Comparison of ENCODE assay signal across 8 cellular contexts in genomic region chr6:25014806-25015560, GRCh38.
DNase-seq lines count a peak whose midpoint lies in the region; ATAC-seq and TF ChIP-seq lines count a peak whose summit lies in the region.

No MANE protein-coding gene starts in this region.

- no peaks in the 10 kb centered on the region for H3K27me3 Mint-ChIP-seq in endodermal cell (ENCODE audit: insufficient read depth)

- TF ChIP-seq POLR2A in Peyer's patch (IDR thresholded peaks at IDR 0.05): no peak

- WGBS in endodermal cell (ENCODE audit: insufficient coverage in 1 of 2, insufficient read length in 1 of 2), 2 experiments: 82 to 92% methylated on average over 8 to 11 of the region's 11 CpGs

- TF ChIP-seq CTCF in Peyer's patch (IDR thresholded peaks at IDR 0.05): no peak
- TF ChIP-seq CTCF in endodermal cell (conservative IDR thresholded peaks at IDR 0.05): no peak

- H3K9me3 Mint-ChIP-seq in endodermal cell: no peaks in the 10 kb centered on the region

- H3K36me3 ChIP-seq in HAP-1 (replicated peaks): no peaks in the 10 kb centered on the region
- no peaks in the 10 kb centered on the region for H3K36me3 ChIP-seq in Peyer's patch
- no peaks in the 10 kb centered on the region for H3K36me3 ChIP-seq in endodermal cell (ENCODE audit: control insufficient read depth, insufficient read depth, low read length)

- H3K4me1 ChIP-seq in HAP-1 (peaks cover 6% of the 10 kb centered on the region; the same call in 1 of the 2 replicates), Peyer's patch (peaks cover 0 to 3% (median 0%) of the 10 kb centered on the region in 4 donors), endodermal cell (ENCODE audit: control insufficient read depth, insufficient read depth, low read length) (no peaks in the 10 kb centered on the region)

- H3K9me3 ChIP-seq in HAP-1 (no peaks in the 10 kb centered on the region), Peyer's patch (no peaks in the 10 kb centered on the region), endodermal cell (ENCODE audit: control insufficient read depth, low read length) (no peaks in the 10 kb centered on the region)

- peak overlapping the region in 3 of 4 donors; percentile 26 to 42 (median 35) for H3K27ac ChIP-seq in Peyer's patch
- H3K27ac ChIP-seq in endodermal cell (ENCODE audit: low read depth, low read length): peak overlapping the region; percentile 14

- no peak overlapping the region for H3K9ac ChIP-seq in endodermal cell (ENCODE audit: extremely low read depth, low read length, poor library complexity, severe bottlenecking)

- no peak overlapping the region for H3K27ac Mint-ChIP-seq in endodermal cell

- H3K36me3 Mint-ChIP-seq in endodermal cell (ENCODE audit: low read depth): no peaks in the 10 kb centered on the region

- H3K4me3 ChIP-seq in HAP-1: no peak overlapping the region
- H3K4me3 ChIP-seq in Peyer's patch: no peak overlapping the region
- no peak overlapping the region for H3K4me3 ChIP-seq in endodermal cell (ENCODE audit: low read length)

- peaks cover 22% of the 10 kb centered on the region for H3K4me1 Mint-ChIP-seq in endodermal cell

- no peak overlapping the region for H3K4me3 Mint-ChIP-seq in endodermal cell

- peak; percentile 36 to 37 for DNase-seq in HAP-1 (ENCODE audit: low spot score in 2 of 2)
- DNase-seq in Peyer's patch: no peak
- no peak for DNase-seq in endodermal cell
- peak; percentile 27 for DNase-seq in putamen (ENCODE audit: low spot score)
- DNase-seq in NK-92 treated with Interleukin-12 subunit alpha and Interleukin-12 subunit beta, amount 100 ng/mL, for 24 hours (lab: John Stamatoyannopoulos, UW): no peak
- DNase-seq in iPS-NIHi7 (ENCODE audit: extremely low spot score): no peak
- DNase-seq in ecto neural progenitor cell (ENCODE audit: low spot score): no peak

- no peak for ATAC-seq in GM18498 (IDR thresholded peaks at IDR 0.05; ENCODE audit: unreplicated experiment)

- H3K27me3 ChIP-seq in HAP-1 (ENCODE audit: low read depth): no peaks in the 10 kb centered on the region
- no peaks in the 10 kb centered on the region for H3K27me3 ChIP-seq in Peyer's patch
- no peaks in the 10 kb centered on the region for H3K27me3 ChIP-seq in endodermal cell (ENCODE audit: control insufficient read depth, insufficient read depth, low read length, poor library complexity, severe bottlenecking)

- in situ Hi-C loops in HAP-1 (cut with MboI; ENCODE audit: low sequenced_read_pairs): no loop called here

Comparison
In these comparisons a context has a peak if more than half of its experiments do, and no peak if none do; other contexts are left out.
1. DNase-seq: peak in HAP-1 (2 of 2) and putamen (single experiment); none in Peyer's patch (0 of 3), endodermal cell (single experiment), NK-92 treated with Interleukin-12 subunit alpha and Interleukin-12 subunit beta, amount 100 ng/mL, for 24 hours (single experiment), iPS-NIHi7 (single experiment) and ecto neural progenitor cell (single experiment).